Comparison of ENCODE assay signal across 28 cellular contexts in genomic region chr2:241132549-241133435, GRCh38. TPM values are rescaled to one million over a fixed set of nuclear protein-coding genes. Genes with fewer than 3 reads are reported as not detected.
DNase-seq lines count a peak whose midpoint lies in the region; ATAC-seq, FAIRE-seq and TF ChIP-seq lines count a peak whose summit lies in the region.
"Had no signal": no experiment of that assay in that cellular context is flagged by ENCODE, and none has a peak within 500 bp of the region (broad histone marks: within the 10 kb centered on the region; RNA-seq: fewer than 3 reads in every experiment).

No MANE protein-coding gene starts in this region.

- H2AFZ ChIP-seq in osteoblast (ENCODE audit: low read length), result no peak overlapping the region

- no peak overlapping the region for H3K27ac ChIP-seq in CD4-positive, CD25-positive, alpha-beta regulatory T cell (ENCODE audit: insufficient read depth, low read length, poor library complexity, severe bottlenecking)
- no peak overlapping the region for H3K27ac ChIP-seq in osteoblast (ENCODE audit: low read depth, low read length)
- H3K27ac ChIP-seq: SJCRH30 had no signal

- H3K36me3 ChIP-seq in CD4-positive, CD25-positive, alpha-beta regulatory T cell (ENCODE audit: control insufficient read depth, insufficient read depth, low read length), result peaks cover 32% of the 10 kb centered on the region
- H3K36me3 ChIP-seq in osteoblast (ENCODE audit: insufficient read depth, low read length), result no peaks in the 10 kb centered on the region

- no peaks in the 10 kb centered on the region for H3K27me3 Mint-ChIP-seq in CD4-positive, CD25-positive, alpha-beta regulatory T cell
- peaks cover 4% of the 10 kb centered on the region for H3K27me3 Mint-ChIP-seq in brain
- H3K27me3 Mint-ChIP-seq in activated T-cell treated with anti-CD3 and anti-CD28 coated beads, Interleukin-2, amount 50 U/mL, for 72 hours (ENCODE audit: low read depth), result no peaks in the 10 kb centered on the region
- H3K27me3 Mint-ChIP-seq: activated CD4-positive, alpha-beta memory T cell treated with anti-CD3 and anti-CD28 coated beads for 36 hours; naive thymus-derived CD4-positive, alpha-beta T cell; T-cell had no signal

- H3K9me3 Mint-ChIP-seq in CD4-positive, CD25-positive, alpha-beta regulatory T cell, result peaks cover 0 to 2% (median 0%) of the 10 kb centered on the region in 7 donors
- no peaks in the 10 kb centered on the region for H3K9me3 Mint-ChIP-seq in brain
- no peaks in the 10 kb centered on the region for H3K9me3 Mint-ChIP-seq in activated T-cell treated with anti-CD3 and anti-CD28 coated beads, Interleukin-2, amount 50 U/mL, for 72 hours
- H3K9me3 Mint-ChIP-seq: activated T-helper 2 cell treated with anti-CD3 and anti-CD28 coated beads, Interferon-gamma antibody, Interleukin-2, Interleukin-4, amounts not matched to agents 10 μg/mL and 5 μg/mL and 100 μg/mL, durations not matched to agents 14 hours and 24 hours and 36 hours; naive thymus-derived CD4-positive, alpha-beta T cell; T-cell had no signal

- peaks cover 32% of the 10 kb centered on the region for H3K36me3 Mint-ChIP-seq in CD4-positive, CD25-positive, alpha-beta regulatory T cell
- peaks cover 13% of the 10 kb centered on the region for H3K36me3 Mint-ChIP-seq in brain
- peaks cover 9 to 31% of the 10 kb centered on the region in 2 donors for H3K36me3 Mint-ChIP-seq in activated T-cell treated with anti-CD3 and anti-CD28 coated beads, Interleukin-2, amount 50 U/mL, for 72 hours (ENCODE audit: insufficient read depth in 2 of 2)

- FAIRE-seq in GM18507 (lab: Jason Lieb, UNC), result peak; percentile 33
- FAIRE-seq: islet of Langerhans had no signal

- no peak overlapping the region for H3K4me2 ChIP-seq in osteoblast (ENCODE audit: insufficient read depth, low read length)
- H3K4me2 ChIP-seq: smooth muscle cell had no signal

- DNase-seq in CD4-positive, CD25-positive, alpha-beta regulatory T cell, result no peak
- no peak for DNase-seq in GM18507 (ENCODE audit: extremely low spot score, insufficient read length, low read depth)
- DNase-seq in osteoblast (ENCODE audit: insufficient read length, low spot score, missing footprints), result peak; percentile 48
- no peak for DNase-seq in activated T-cell treated with anti-CD3 and anti-CD28 coated beads, Interleukin-2, amount 50 U/mL, for 72 hours
- no peak for DNase-seq in KBM-7
- no peak for DNase-seq in DMS79 (lab: John Stamatoyannopoulos, UW)
- DNase-seq: activated CD4-positive, alpha-beta memory T cell treated with anti-CD3 and anti-CD28 coated beads for 36 hours; activated CD8-positive, alpha-beta memory T cell treated with anti-CD3 and anti-CD28 coated beads, Interleukin-2, amount 50 U/mL, for 4 hours; DMS53; effector CD4-positive, alpha-beta T cell; GDM1; glutamatergic neuron; GOT3; left ventricle myocardium superior; naive thymus-derived CD4-positive, alpha-beta T cell; NCI-H1105; NCI-H1930; NCI-H526; occipital lobe; SJCRH30; stimulated activated CD4-positive, alpha-beta T cell treated with anti-CD3 and anti-CD28 coated beads, Interleukin-2, amount 100 ng/mL, for 24 hours; T-cell; trophoblast cell had no signal

- TF ChIP-seq CTCF in brain (conservative IDR thresholded peaks at IDR 0.05) (no peak), osteoblast (IDR thresholded peaks at IDR 0.05; ENCODE audit: extremely low read depth, low read depth, low read length) (no peak)

- no peaks in the 10 kb centered on the region for H3K79me2 ChIP-seq in osteoblast (ENCODE audit: insufficient read depth, low read length)

- peak overlapping the region in 1 of 4 donors; percentile 38 for H3K4me3 Mint-ChIP-seq in CD4-positive, CD25-positive, alpha-beta regulatory T cell
- no peak overlapping the region for H3K4me3 Mint-ChIP-seq in brain
- H3K4me3 Mint-ChIP-seq in activated T-cell treated with anti-CD3 and anti-CD28 coated beads, Interleukin-2, amount 50 U/mL, for 72 hours, result no peak overlapping the region
- H3K4me3 Mint-ChIP-seq: activated CD4-positive, alpha-beta memory T cell treated with anti-CD3 and anti-CD28 coated beads for 36 hours; naive thymus-derived CD4-positive, alpha-beta T cell; T-cell had no signal

- peak overlapping the region; percentile 20 to 87 (median 86) for H3K27ac Mint-ChIP-seq in CD4-positive, CD25-positive, alpha-beta regulatory T cell
- H3K27ac Mint-ChIP-seq in brain, result peak overlapping the region in 3 of 5 experiments; percentile 34 to 55 (median 45)
- no peak overlapping the region for H3K27ac Mint-ChIP-seq in activated T-cell treated with anti-CD3 and anti-CD28 coated beads, Interleukin-2, amount 50 U/mL, for 72 hours
- H3K27ac Mint-ChIP-seq: activated CD4-positive, alpha-beta memory T cell treated with anti-CD3 and anti-CD28 coated beads for 36 hours; activated T-helper 2 cell treated with anti-CD3 and anti-CD28 coated beads, Interferon-gamma antibody, Interleukin-2, Interleukin-4, amounts not matched to agents 10 μg/mL and 5 μg/mL and 100 μg/mL, durations not matched to agents 14 hours and 24 hours and 36 hours; T-cell had no signal

- H3K4me1 ChIP-seq in CD4-positive, CD25-positive, alpha-beta regulatory T cell (ENCODE audit: control insufficient read depth, insufficient read depth, low read length, poor library complexity, severe bottlenecking), result peaks cover 8% of the 10 kb centered on the region
- H3K4me1 ChIP-seq in osteoblast (ENCODE audit: insufficient read depth, low read length), result no peaks in the 10 kb centered on the region
- H3K4me1 ChIP-seq: SJCRH30 had no signal

- peaks cover 0 to 14% (median 6%) of the 10 kb centered on the region in 4 donors for H3K4me1 Mint-ChIP-seq in CD4-positive, CD25-positive, alpha-beta regulatory T cell
- no peaks in the 10 kb centered on the region for H3K4me1 Mint-ChIP-seq in brain
- peaks cover 19% of the 10 kb centered on the region for H3K4me1 Mint-ChIP-seq in activated T-cell treated with anti-CD3 and anti-CD28 coated beads, Interleukin-2, amount 50 U/mL, for 72 hours (ENCODE audit: low read depth)

- no peaks in the 10 kb centered on the region for H3K9me3 ChIP-seq in CD4-positive, CD25-positive, alpha-beta regulatory T cell (ENCODE audit: control insufficient read depth in 2 of 2, low read length in 2 of 2)
- H3K9me3 ChIP-seq in osteoblast (ENCODE audit: low read depth, low read length), result no peaks in the 10 kb centered on the region
- H3K9me3 ChIP-seq: SJCRH30 had no signal

- no peak overlapping the region for H3K4me3 ChIP-seq in CD4-positive, CD25-positive, alpha-beta regulatory T cell (ENCODE audit: low read depth, low read length)
- no peak overlapping the region for H3K4me3 ChIP-seq in osteoblast (ENCODE audit: insufficient read depth, low read length)
- H3K4me3 ChIP-seq: SJCRH30, smooth muscle cell had no signal

- H4K20me1 ChIP-seq in osteoblast (ENCODE audit: insufficient read depth, low read length), result no peaks in the 10 kb centered on the region

- in situ Hi-C loops in KBM-7 (cut with MboI; ENCODE audit: low pct_unique_long_range_greater_than_20kb, low sequenced_read_pairs), result no loop called here

- ATAC-seq in CD4-positive, CD25-positive, alpha-beta regulatory T cell (ENCODE audit: low read depth in 2 of 2), result no peak
- ATAC-seq in GM21825 (IDR thresholded peaks at IDR 0.05; ENCODE audit: unreplicated experiment), result no peak
- ATAC-seq in activated T-cell treated with anti-CD3 and anti-CD28 coated beads, Interleukin-2, amount 50 U/mL, for 72 hours (replicated peaks in 1 of 2), result no peak
- ATAC-seq: left ventricle myocardium superior; naive thymus-derived CD4-positive, alpha-beta T cell; T-cell had no signal

- H3K27me3 ChIP-seq in CD4-positive, CD25-positive, alpha-beta regulatory T cell (ENCODE audit: control insufficient read depth, insufficient read depth, low read length), result no peaks in the 10 kb centered on the region
- H3K27me3 ChIP-seq in osteoblast (ENCODE audit: insufficient read depth, low read length), result no peaks in the 10 kb centered on the region
- H3K27me3 ChIP-seq: SJCRH30 had no signal

RNA-seq across cellular contexts. Expression of gene PASK, which starts 16.5 kb away (rescaled TPM):
- 160 TPM for total RNA-seq in CD4-positive, CD25-positive, alpha-beta regulatory T cell
- 10 to 100 TPM; 15.9 to 38.3 (median 21.7) TPM for polyA plus RNA-seq in CD4-positive, CD25-positive, alpha-beta regulatory T cell
- polyA plus RNA-seq in brain (ENCODE audit: insufficient read depth, low read depth, low replicate concordance), result 6.2 TPM
- 5.0 and 5.8 TPM in 2 replicates for total RNA-seq in osteoblast
- 100 to 1,000 TPM; 123 to 171 TPM for total RNA-seq in activated T-cell treated with anti-CD3 and anti-CD28 coated beads, Interleukin-2, amount 50 U/mL, for 72 hours

RNA-seq across cellular contexts. Expression of gene PPP1R7, which starts 17.5 kb away (rescaled TPM):
- total RNA-seq in CD4-positive, CD25-positive, alpha-beta regulatory T cell, result 68.0 TPM
- polyA plus RNA-seq in CD4-positive, CD25-positive, alpha-beta regulatory T cell, result 100 to 1,000 TPM in 3 of 4 donors, 10 to 100 TPM in 1; 90.5 to 150 (median 108) TPM
- 116 TPM for polyA plus RNA-seq in brain (ENCODE audit: insufficient read depth, low read depth, low replicate concordance)
- 46.7 and 73.7 TPM in 2 replicates for total RNA-seq in osteoblast
- total RNA-seq in activated T-cell treated with anti-CD3 and anti-CD28 coated beads, Interleukin-2, amount 50 U/mL, for 72 hours, result 10 to 100 TPM; 89.1 to 97.8 TPM

RNA-seq across cellular contexts. Expression of gene MTERF4, which starts 30.7 kb away (rescaled TPM):
- 105 TPM for total RNA-seq in CD4-positive, CD25-positive, alpha-beta regulatory T cell
- polyA plus RNA-seq in CD4-positive, CD25-positive, alpha-beta regulatory T cell, result 10 to 100 TPM; 50.0 to 75.7 (median 62.2) TPM
- polyA plus RNA-seq in brain (ENCODE audit: insufficient read depth, low read depth, low replicate concordance), result 14.2 TPM
- total RNA-seq in osteoblast, result 20.3 and 30.0 TPM in 2 replicates
- total RNA-seq in activated T-cell treated with anti-CD3 and anti-CD28 coated beads, Interleukin-2, amount 50 U/mL, for 72 hours, result 10 to 100 TPM; 48.7 to 53.7 TPM

RNA-seq across cellular contexts. Expression of gene ANO7, which starts 55.7 kb away (rescaled TPM):
- total RNA-seq in CD4-positive, CD25-positive, alpha-beta regulatory T cell, result 0.17 TPM
- polyA plus RNA-seq in CD4-positive, CD25-positive, alpha-beta regulatory T cell, result not detected
- polyA plus RNA-seq in brain (ENCODE audit: insufficient read depth, low read depth, low replicate concordance), result 1.3 TPM
- total RNA-seq in osteoblast, result 1.2 and 1.8 TPM in 2 replicates
- under 1 TPM; 0.72 to 0.90 TPM for total RNA-seq in activated T-cell treated with anti-CD3 and anti-CD28 coated beads, Interleukin-2, amount 50 U/mL, for 72 hours

Comparison
In these comparisons a context has a peak if more than half of its experiments do, and no peak if none do; other contexts are left out.
1. RNA of gene PASK, which starts 16.5 kb away (total RNA-seq): 123 to 171 TPM in activated T-cell treated with anti-CD3 and anti-CD28 coated beads, Interleukin-2, amount 50 U/mL, for 72 hours and 160 TPM in CD4-positive, CD25-positive, alpha-beta regulatory T cell (single experiment); 5.0 to 5.8 TPM in osteoblast; every median in the first group is over 10 times any median in the second.